8 cellular contexts compared by ENCODE assay signal in genomic region chr5:110738812-110739651, GRCh38. TPM values are rescaled to one million over a fixed set of nuclear protein-coding genes. Genes with fewer than 3 reads are reported as not detected.
DNase-seq lines count a peak whose midpoint lies in the region; ATAC-seq and TF ChIP-seq lines count a peak whose summit lies in the region.

TSS of gene SLC25A46 (plus strand) at chr5:110739007. CDS start at chr5:110739120, 113 bp downstream.

- peaks cover 25% of the 10 kb centered on the region for H3K79me2 ChIP-seq in OCI-LY3 (ENCODE audit: low read length)

- H4K20me1 ChIP-seq in OCI-LY3 (ENCODE audit: insufficient read depth, low read length), result no peaks in the 10 kb centered on the region

- DNase-seq in Caki2 (ENCODE audit: low read depth) (peak; percentile 85), activated T-cell treated with anti-CD3 and anti-CD28 coated beads for 1 hour (ENCODE audit: low read depth) (peak; percentile 80), epidermal melanocyte (ENCODE audit: insufficient read length, low spot score) (peak; percentile 79), middle frontal gyrus (ENCODE audit: extremely low spot score, low spot score) (peak; percentile 87)
- DNase-seq in stimulated activated CD8-positive, alpha-beta memory T cell treated with anti-CD3 and anti-CD28 coated beads, Interleukin-4, amount 100 ng/mL, for 1 hour (ENCODE audit: low read depth in 2 of 2, low spot score in 1 of 2), result peak; percentile 75

- peak; percentile 96 for ATAC-seq in GM21390 (IDR thresholded peaks at IDR 0.05; ENCODE audit: unreplicated experiment)

- H3K4me2 ChIP-seq in OCI-LY3 (ENCODE audit: low read length), result peak within 1 kb of the TSS; percentile 91

- peak within 1 kb of the TSS; percentile 99 for H2AFZ ChIP-seq in OCI-LY3 (ENCODE audit: low read depth, low read length)

- H3K27me3 ChIP-seq in HUES48 (ENCODE audit: control insufficient read depth, insufficient read depth, low read length) (no peaks in the 10 kb centered on the region; the same call in none of the 2 replicates), OCI-LY3 (ENCODE audit: low read depth, low read length) (no peaks in the 10 kb centered on the region)

- H3K9ac ChIP-seq in HUES48 (ENCODE audit: low read depth, low read length) (peak within 1 kb of the TSS; percentile 47), OCI-LY3 (ENCODE audit: low read length) (peak within 1 kb of the TSS; percentile 90)

- H3K27ac ChIP-seq in HUES48 (ENCODE audit: low read depth, low read length) (peak within 1 kb of the TSS; percentile 48), OCI-LY3 (ENCODE audit: low read length) (peak within 1 kb of the TSS; percentile 73)

- no peaks in the 10 kb centered on the region for H3K9me3 ChIP-seq in HUES48 (ENCODE audit: control insufficient read depth, insufficient read depth, low read length)
- H3K9me3 ChIP-seq in OCI-LY3 (ENCODE audit: insufficient read depth, low read length), result no peaks in the 10 kb centered on the region

- H3K36me3 ChIP-seq in HUES48 (ENCODE audit: control insufficient read depth, insufficient read depth, low read length) (no peaks in the 10 kb centered on the region), OCI-LY3 (replicated peaks; ENCODE audit: low read depth, low read length) (no peaks in the 10 kb centered on the region)

- H3K4me3 ChIP-seq in HUES48 (ENCODE audit: low read depth, low read length), result peak within 1 kb of the TSS; percentile 93
- peak within 1 kb of the TSS; percentile 100 for H3K4me3 ChIP-seq in OCI-LY3 (ENCODE audit: low read length)

- no peaks in the 10 kb centered on the region for H3K4me1 ChIP-seq in HUES48 (ENCODE audit: control insufficient read depth, insufficient read depth, low read length)
- peaks cover 22% of the 10 kb centered on the region for H3K4me1 ChIP-seq in OCI-LY3 (ENCODE audit: low read length)

- in situ Hi-C loops in Caki2 (cut with HindIII; ENCODE audit: low pct_unique_long_range_greater_than_20kb, low sequenced_read_pairs), result no loop called here

- TF ChIP-seq CTCF in OCI-LY3 (IDR thresholded peaks at IDR 0.05; ENCODE audit: low read depth, low read length), result no peak

RNA-seq across cellular contexts. Expression of gene SLC25A46, which starts in this region (rescaled TPM):
- 24.0 and 30.4 TPM in 2 replicates for total RNA-seq in Caki2 (2014; rRNA removed; shearing (Covaris generic); ENCODE audit: low replicate concordance)

Comparison
In these comparisons a context has a peak if more than half of its experiments do, and no peak if none do; other contexts are left out.
1. Peak in every context shown above with its lines: DNase-seq, ATAC-seq, H3K4me3 ChIP-seq and H3K27ac ChIP-seq.